Comparison of ENCODE assay signal across 24 cellular contexts in genomic region chr10:93509816-93510215, GRCh38. TPM values are rescaled to one million over a fixed set of nuclear protein-coding genes. Genes with fewer than 3 reads are reported as not detected.
"Had no signal": no experiment of that assay in that cellular context is flagged by ENCODE, and none has a peak within 500 bp of the region (broad histone marks: within the 10 kb centered on the region; RNA-seq: fewer than 3 reads in every experiment).

No MANE protein-coding gene starts in this region.

- H3K4me1 ChIP-seq: SJSA1 had no signal

- H3K36me3 ChIP-seq: brain microvascular endothelial cell, cardiac muscle cell had no signal

- ATAC-seq: activated CD8-positive, alpha-beta memory T cell treated with anti-CD3 and anti-CD28 coated beads, Interleukin-2, amount 10 ng/mL, durations not matched to agents 7 days and 5 days; PC-3; SK-N-SH treated with all-trans-retinoic acid at 6 μM for 48 hours; WTC11 had no signal

- H3K9me3 ChIP-seq: SJSA1 had no signal

- H3K4me1 Mint-ChIP-seq: activated naive CD8-positive, alpha-beta T cell treated with anti-CD3 and anti-CD28 coated beads for 36 hours had no signal

- H3K27ac Mint-ChIP-seq: activated CD8-positive, alpha-beta memory T cell treated with anti-CD3 and anti-CD28 coated beads, Interleukin-2, amount 10 ng/mL, durations not matched to agents 7 days and 5 days; activated naive CD4-positive, alpha-beta T cell treated with anti-CD3 and anti-CD28 coated beads for 36 hours; activated naive CD8-positive, alpha-beta T cell treated with anti-CD3 and anti-CD28 coated beads for 36 hours; WTC11 had no signal

- H3K27ac ChIP-seq: brain microvascular endothelial cell, cardiac muscle cell, SJSA1 had no signal

- H3K27me3 Mint-ChIP-seq: activated CD8-positive, alpha-beta memory T cell treated with anti-CD3 and anti-CD28 coated beads, Interleukin-2, amount 10 ng/mL, durations not matched to agents 7 days and 5 days; activated naive CD8-positive, alpha-beta T cell treated with anti-CD3 and anti-CD28 coated beads for 36 hours had no signal

- H3K4me3 ChIP-seq: cardiac muscle cell, SJSA1 had no signal

- DNase-seq: activated CD4-positive, alpha-beta T cell treated with anti-CD3 and anti-CD28 coated beads for 4 hours; activated CD8-positive, alpha-beta memory T cell treated with anti-CD3 and anti-CD28 coated beads, Interleukin-2, amount 10 ng/mL, durations not matched to agents 7 days and 5 days; activated effector memory CD4-positive, alpha-beta T cell treated with anti-CD3 and anti-CD28 coated beads, Interleukin-2, amount 50 U/mL, for 16 hours; activated naive CD4-positive, alpha-beta T cell treated with anti-CD3 and anti-CD28 coated beads for 36 hours; activated naive CD8-positive, alpha-beta T cell treated with anti-CD3 and anti-CD28 coated beads for 36 hours; brain microvascular endothelial cell; Kasumi-1; KBM-7; NCI-H1105 treated with DMSO at 0.1 percent for 48 hours; NCI-H1436 treated with DMSO at 0.1 percent for 48 hours; NCI-H187; NCI-H2081; NCI-H510A treated with DMSO at 0.1 percent for 48 hours; NCI-H69; PC-3; SHP77; SW 1271; T-helper 9 cell had no signal

- FAIRE-seq: RCC 7860 had no signal

- H3K4me3 Mint-ChIP-seq: activated CD8-positive, alpha-beta memory T cell treated with anti-CD3 and anti-CD28 coated beads, Interleukin-2, amount 10 ng/mL, durations not matched to agents 7 days and 5 days; activated naive CD4-positive, alpha-beta T cell treated with anti-CD3 and anti-CD28 coated beads for 36 hours; activated naive CD8-positive, alpha-beta T cell treated with anti-CD3 and anti-CD28 coated beads for 36 hours; WTC11 had no signal

- H3K9me3 Mint-ChIP-seq: activated naive CD4-positive, alpha-beta T cell treated with anti-CD3 and anti-CD28 coated beads for 36 hours; activated naive CD8-positive, alpha-beta T cell treated with anti-CD3 and anti-CD28 coated beads for 36 hours; WTC11 had no signal

- H3K27me3 ChIP-seq: brain microvascular endothelial cell, cardiac muscle cell, SJSA1 had no signal

RNA-seq across cellular contexts. Expression of gene FFAR4, which starts 56.6 kb away (rescaled TPM):
- total RNA-seq: activated CD8-positive, alpha-beta memory T cell treated with anti-CD3 and anti-CD28 coated beads, Interleukin-2, amount 10 ng/mL, durations not matched to agents 7 days and 5 days; activated naive CD4-positive, alpha-beta T cell treated with anti-CD3 and anti-CD28 coated beads for 36 hours; activated naive CD8-positive, alpha-beta T cell treated with anti-CD3 and anti-CD28 coated beads for 36 hours; cardiac muscle cell; SJSA1; T-helper 1 cell treated with Interleukin-12 subunit alpha and Interleukin-12 subunit beta and Interleukin-4 antibody, amounts not matched to agents 30 ng/mL and 1 ng/mL, for 36 hours had no signal
- polyA plus RNA-seq: cardiac muscle cell had no signal
